8 cellular contexts compared by ENCODE assay signal in genomic region chr3:196868297-196868661, GRCh38. TPM values are rescaled to one million over a fixed set of nuclear protein-coding genes. Genes with fewer than 3 reads are reported as not detected.
DNase-seq lines count a peak whose midpoint lies in the region; ATAC-seq lines count a peak whose summit lies in the region.

No MANE protein-coding gene starts in this region.

- H4K20me1 ChIP-seq in BLaER1 treated with 17β-estradiol and CSF1 and Interleukin-3, amounts not matched to agents 10 nM and 100 nM, result peaks cover 43 to 55% (median 53%) of the 10 kb centered on the region in 11 experiments; a peak in 20 of 22 replicates

- DNase-seq in SJCRH30, result peak; percentile 48 to 56
- peak in 1 of 2 donors; percentile 9 for DNase-seq in central memory CD8-positive, alpha-beta T cell (ENCODE audit: low spot score in 2 of 2)
- peak; percentile 45 for DNase-seq in kidney tubule cell (ENCODE audit: low spot score)
- DNase-seq in NCI-H1436 (lab: John Stamatoyannopoulos, UW), result no peak

- peak overlapping the region; percentile 93 for H3K27ac Mint-ChIP-seq in central memory CD8-positive, alpha-beta T cell (ENCODE audit: low read depth)
- peak overlapping the region; percentile 84 for H3K27ac Mint-ChIP-seq in stimulated activated memory B cell treated with anti-CD40 and anti-IgM and Interleukin-4, amounts not matched to agents 10 μg/mL and 1 μg/mL and 100 μg/mL, for 72 hours

- H3K9me3 ChIP-seq in BLaER1 treated with 17β-estradiol and CSF1 and Interleukin-3, amounts not matched to agents 10 nM and 100 nM (replicated peaks in 1 of 11), result peaks cover 3 to 9% (median 5%) of the 10 kb centered on the region in 11 experiments
- peaks cover 6% of the 10 kb centered on the region; the same call in 1 of the 2 replicates for H3K9me3 ChIP-seq in SJCRH30 (replicated peaks)

- peak overlapping the region; percentile 90 to 99 (median 97) for H3K9ac ChIP-seq in BLaER1 treated with 17β-estradiol and CSF1 and Interleukin-3, amounts not matched to agents 10 nM and 100 nM

- no peaks in the 10 kb centered on the region for H3K27me3 ChIP-seq in BLaER1 treated with 17β-estradiol and CSF1 and Interleukin-3, amounts not matched to agents 10 nM and 100 nM
- no peaks in the 10 kb centered on the region for H3K27me3 ChIP-seq in SJCRH30

- peaks cover 19% of the 10 kb centered on the region for H3K36me3 Mint-ChIP-seq in central memory CD8-positive, alpha-beta T cell (ENCODE audit: insufficient read depth)
- no peaks in the 10 kb centered on the region for H3K36me3 Mint-ChIP-seq in stimulated activated memory B cell treated with anti-CD40 and anti-IgM and Interleukin-4, amounts not matched to agents 10 μg/mL and 1 μg/mL and 100 μg/mL, for 72 hours

- H3K4me1 ChIP-seq in BLaER1 treated with 17β-estradiol and CSF1 and Interleukin-3, amounts not matched to agents 10 nM and 100 nM, result peaks cover 20 to 36% (median 31%) of the 10 kb centered on the region in 10 experiments
- peaks cover 7% of the 10 kb centered on the region; the same call in 1 of the 2 replicates for H3K4me1 ChIP-seq in SJCRH30

- H3K4me3 ChIP-seq in BLaER1 treated with 17β-estradiol and CSF1 and Interleukin-3, amounts not matched to agents 10 nM and 100 nM, result peak overlapping the region; percentile 84 to 100 (median 98)
- peak overlapping the region; percentile 98 for H3K4me3 ChIP-seq in SJCRH30

- H3K9me3 Mint-ChIP-seq in central memory CD8-positive, alpha-beta T cell, result no peaks in the 10 kb centered on the region
- no peaks in the 10 kb centered on the region for H3K9me3 Mint-ChIP-seq in stimulated activated memory B cell treated with anti-CD40 and anti-IgM and Interleukin-4, amounts not matched to agents 10 μg/mL and 1 μg/mL and 100 μg/mL, for 72 hours

- H3K27me3 Mint-ChIP-seq in central memory CD8-positive, alpha-beta T cell, result no peaks in the 10 kb centered on the region
- H3K27me3 Mint-ChIP-seq in stimulated activated memory B cell treated with anti-CD40 and anti-IgM and Interleukin-4, amounts not matched to agents 10 μg/mL and 1 μg/mL and 100 μg/mL, for 72 hours, result no peaks in the 10 kb centered on the region

- H3K4me2 ChIP-seq in BLaER1 treated with 17β-estradiol and CSF1 and Interleukin-3, amounts not matched to agents 10 nM and 100 nM, result peak overlapping the region; percentile 88 to 100 (median 92)

- peak overlapping the region; percentile 86 to 97 (median 94) for H3K27ac ChIP-seq in BLaER1 treated with 17β-estradiol and CSF1 and Interleukin-3, amounts not matched to agents 10 nM and 100 nM
- peak overlapping the region; percentile 66 for H3K27ac ChIP-seq in SJCRH30

- ATAC-seq in GM18868 (IDR thresholded peaks at IDR 0.05; ENCODE audit: unreplicated experiment), result peak; percentile 23
- ATAC-seq in HG03097 (IDR thresholded peaks at IDR 0.05; ENCODE audit: low FRiP score, unreplicated experiment), result peak; percentile 14
- ATAC-seq in central memory CD8-positive, alpha-beta T cell (replicated peaks; ENCODE audit: extremely low read depth, poor library complexity, severe bottlenecking), result peak; percentile 17
- peak; percentile 31 for ATAC-seq in stimulated activated memory B cell treated with anti-CD40 and anti-IgM and Interleukin-4, amounts not matched to agents 10 μg/mL and 1 μg/mL and 100 μg/mL, for 72 hours

- H3K4me1 Mint-ChIP-seq in central memory CD8-positive, alpha-beta T cell, result peaks cover 11% of the 10 kb centered on the region
- H3K4me1 Mint-ChIP-seq in stimulated activated memory B cell treated with anti-CD40 and anti-IgM and Interleukin-4, amounts not matched to agents 10 μg/mL and 1 μg/mL and 100 μg/mL, for 72 hours, result peaks cover 25% of the 10 kb centered on the region

- H3K4me3 Mint-ChIP-seq in central memory CD8-positive, alpha-beta T cell, result peak overlapping the region; percentile 95
- peak overlapping the region; percentile 93 for H3K4me3 Mint-ChIP-seq in stimulated activated memory B cell treated with anti-CD40 and anti-IgM and Interleukin-4, amounts not matched to agents 10 μg/mL and 1 μg/mL and 100 μg/mL, for 72 hours

- H3K36me3 ChIP-seq in BLaER1 treated with 17β-estradiol and CSF1 and Interleukin-3, amounts not matched to agents 10 nM and 100 nM, result peaks cover 9 to 33% (median 27%) of the 10 kb centered on the region in 11 experiments
- peaks cover 6% of the 10 kb centered on the region for H3K36me3 ChIP-seq in SJCRH30

RNA-seq across cellular contexts. Expression of gene SENP5, which starts 0.6 kb away (rescaled TPM):
- 45.4 and 54.0 TPM in 2 replicates for total RNA-seq in SJCRH30 (2014; rRNA removed; shearing (Covaris generic))
